8 cellular contexts compared by ENCODE assay signal in the genomic region with DNA sequence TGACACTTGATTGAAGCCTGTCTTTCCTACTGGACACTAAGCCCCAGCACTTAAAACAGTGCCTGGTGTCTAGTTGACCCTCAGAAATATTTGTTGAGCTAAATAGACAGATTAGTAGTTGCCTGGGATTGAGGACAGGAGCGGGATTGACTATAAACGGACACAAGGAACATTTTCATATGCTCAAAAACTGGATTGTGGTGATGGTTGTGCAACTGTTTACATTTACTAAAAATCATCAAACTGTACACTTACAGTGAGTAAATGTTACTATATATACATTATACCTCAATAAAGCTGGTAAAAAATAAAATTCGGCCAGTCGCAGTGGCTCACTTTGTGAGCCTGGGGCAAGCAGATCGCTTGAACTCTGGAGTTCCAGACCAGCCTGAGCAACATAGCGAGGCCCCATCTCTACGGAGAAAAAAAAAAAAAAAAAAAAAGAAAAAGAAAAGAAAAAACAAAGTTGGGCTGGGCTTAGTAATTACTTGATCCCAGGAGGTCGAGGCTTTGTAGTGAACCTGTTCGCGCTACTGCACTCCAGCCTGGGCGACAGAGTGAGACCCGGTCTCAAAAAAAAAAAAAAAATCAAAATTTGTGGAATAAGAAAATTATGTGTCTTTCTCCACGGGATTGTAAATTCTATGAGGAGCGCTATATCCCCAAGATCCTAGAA. TPM values are rescaled to one million over a fixed set of nuclear protein-coding genes. Genes with fewer than 3 reads are reported as not detected.
DNase-seq lines count a peak whose midpoint lies in the region; ATAC-seq and TF ChIP-seq lines count a peak whose summit lies in the region.

No MANE protein-coding gene starts in this region.

- in situ Hi-C loops in mammary epithelial cell (cut with MboI; ENCODE audit: low sequenced_read_pairs in 2 of 2), result no loop called here

- 52% methylated on average over 5 of the region's 14 CpGs for WGBS in mammary epithelial cell (ENCODE audit: low coverage, missing lambda C conversion rate)

- H3K4me3 ChIP-seq in GM06990 (replicated peaks; ENCODE audit: low read depth, low read length) (peak overlapping the region; percentile 65), mammary epithelial cell (replicated peaks in 1 of 3; ENCODE audit: insufficient read depth in 1 of 3, low read depth in 2 of 3, low read length in 3 of 3) (peak overlapping the region; percentile 47 to 76 (median 61))

- BruUV-seq in mammary epithelial cell (replicated peaks; lab: Mats Ljungman, UMichigan), result TSS peak; percentile 83

- peaks cover 25 to 50% (median 42%) of the 10 kb centered on the region in 4 donors for H3K4me1 Mint-ChIP-seq in naive thymus-derived CD8-positive, alpha-beta T cell

- H3K36me3 Mint-ChIP-seq in naive thymus-derived CD8-positive, alpha-beta T cell, result peaks cover 0 to 4% (median 0%) of the 10 kb centered on the region in 3 donors

- H3K4me2 ChIP-seq in mammary epithelial cell (ENCODE audit: insufficient read depth, low read depth, low read length), result peak overlapping the region; percentile 79

- peak overlapping the region; percentile 52 for H3K27ac ChIP-seq in mammary epithelial cell (ENCODE audit: insufficient read depth, low read depth, low read length)

- ATAC-seq in HG03159 (IDR thresholded peaks at IDR 0.05; ENCODE audit: unreplicated experiment), result peak; percentile 4
- peak; percentile 12 to 19 for ATAC-seq in naive thymus-derived CD8-positive, alpha-beta T cell
- no peak for ATAC-seq in HG02938 (IDR thresholded peaks at IDR 0.05; ENCODE audit: unreplicated experiment)
- no peak for ATAC-seq in HG03469 (IDR thresholded peaks at IDR 0.05; ENCODE audit: unreplicated experiment)

- H3K9ac ChIP-seq in mammary epithelial cell (ENCODE audit: insufficient read depth, low read length), result peak overlapping the region; percentile 71

- dilution Hi-C loops in mammary epithelial cell (cut with HindIII; ENCODE audit: low sequenced_read_pairs), result no loop called here

- POLR2A ChIA-PET in naive thymus-derived CD8-positive, alpha-beta T cell (lab: Charles Lee), result interaction anchor here (0.6 to 4.8 kb wide), 13 partner anchors 8 to 1285 kb away, joined by 3 to 29 read pairs (median 4); a partner anchor contains a TSS

- peak overlapping the region; percentile 91 to 97 (median 94) for H3K27ac Mint-ChIP-seq in naive thymus-derived CD8-positive, alpha-beta T cell

- peaks cover 22% of the 10 kb centered on the region for H3K4me1 ChIP-seq in mammary epithelial cell (ENCODE audit: insufficient read depth, low read length)

- peak overlapping the region; percentile 70 for H2AFZ ChIP-seq in mammary epithelial cell (ENCODE audit: low read depth, low read length)

- no peaks in the 10 kb centered on the region for H3K9me3 Mint-ChIP-seq in naive thymus-derived CD8-positive, alpha-beta T cell

- CTCF ChIA-PET in mammary epithelial cell (lab: Charles Lee; ENCODE audit: low non-redundant PET), result no interaction called here

- no peaks in the 10 kb centered on the region for H4K20me1 ChIP-seq in mammary epithelial cell (ENCODE audit: insufficient read depth, low read length)

- no peak for DNase-seq in GM06990 (ENCODE audit: extremely low read depth, insufficient read length)
- no peak for DNase-seq in mammary epithelial cell
- no peak for DNase-seq in naive thymus-derived CD8-positive, alpha-beta T cell
- DNase-seq in GM03348 (ENCODE audit: low spot score), result no peak
- no peak for DNase-seq in SK-N-DZ (ENCODE audit: low spot score)

- H3K9me3 ChIP-seq in mammary epithelial cell (replicated peaks; ENCODE audit: insufficient read depth, low read length), result no peaks in the 10 kb centered on the region

- peaks cover 40% of the 10 kb centered on the region for H3K79me2 ChIP-seq in mammary epithelial cell (ENCODE audit: insufficient read depth, low read length)

- no peak for TF ChIP-seq CTCF in GM06990 (IDR thresholded peaks at IDR 0.05; ENCODE audit: insufficient read depth, low read length, poor library complexity, severe bottlenecking)
- no peak for TF ChIP-seq CTCF in mammary epithelial cell (conservative IDR thresholded peaks at IDR 0.05 in 1 of 2, IDR thresholded peaks at IDR 0.05 in 1 of 2; ENCODE audit: extremely low read depth in 1 of 2, insufficient read depth in 1 of 2, low read depth in 1 of 2, low read length in 2 of 2)

- H3K36me3 ChIP-seq in GM06990 (ENCODE audit: control insufficient read depth, insufficient read depth, low read length), result peaks cover 3% of the 10 kb centered on the region; the same call in 1 of the 2 replicates
- H3K36me3 ChIP-seq in mammary epithelial cell (ENCODE audit: insufficient read depth, low read length), result no peaks in the 10 kb centered on the region

- intact Hi-C loops in mammary epithelial cell (cut with micrococcal nuclease), result loop anchor here (1.0 kb wide), 1 partner anchor 15 kb away; no protein-coding TSS in a partner anchor

- H3K4me3 Mint-ChIP-seq in naive thymus-derived CD8-positive, alpha-beta T cell, result peak overlapping the region; percentile 85 to 97 (median 94)

- H3K27me3 Mint-ChIP-seq in naive thymus-derived CD8-positive, alpha-beta T cell, result no peaks in the 10 kb centered on the region

- no peaks in the 10 kb centered on the region for H3K27me3 ChIP-seq in GM06990 (replicated peaks; ENCODE audit: control insufficient read depth, insufficient read depth, low read length)
- no peaks in the 10 kb centered on the region for H3K27me3 ChIP-seq in mammary epithelial cell (ENCODE audit: insufficient read depth, low read length)

RNA-seq across cellular contexts. Expression of a gene that starts 0.6 kb away (rescaled TPM):
- total RNA-seq in mammary epithelial cell, result 100 to 1,000 TPM in 1 of 2 donors, 10 to 100 TPM in 1; 47.8 to 101 TPM
- 82.3 TPM for polyA plus RNA-seq in mammary epithelial cell
- polyA minus RNA-seq in mammary epithelial cell, result 178 TPM
- total RNA-seq in naive thymus-derived CD8-positive, alpha-beta T cell, result 10 to 100 TPM; 52.0 to 52.2 TPM
- polyA plus RNA-seq in naive thymus-derived CD8-positive, alpha-beta T cell, result 10 to 100 TPM; 40.1 to 46.3 (median 42.3) TPM
- 21.2 and 24.0 TPM in 2 replicates for polyA plus RNA-seq in SK-N-DZ (2014; cell fraction: cytosol; rRNA removed)
- 21.9 and 30.6 TPM in 2 replicates for polyA plus RNA-seq in SK-N-DZ (2014; cell fraction: nucleus; rRNA removed)

RNA-seq across cellular contexts. Expression of a gene that starts 17.3 kb away (rescaled TPM):
- 1 to 10 TPM; 5.4 to 6.5 TPM for total RNA-seq in mammary epithelial cell
- polyA plus RNA-seq in mammary epithelial cell, result 3.9 TPM
- polyA minus RNA-seq in mammary epithelial cell, result not detected
- 1 to 10 TPM; 1.2 to 1.6 TPM for total RNA-seq in naive thymus-derived CD8-positive, alpha-beta T cell
- 1 to 10 TPM; 1.4 to 3.4 (median 2.5) TPM for polyA plus RNA-seq in naive thymus-derived CD8-positive, alpha-beta T cell
- polyA plus RNA-seq in SK-N-DZ (2014; cell fraction: cytosol; rRNA removed), result 47.9 and 55.2 TPM in 2 replicates
- 21.6 and 26.8 TPM in 2 replicates for polyA plus RNA-seq in SK-N-DZ (2014; cell fraction: nucleus; rRNA removed)

RNA-seq across cellular contexts. Expression of a gene that starts 56.2 kb away (rescaled TPM):
- total RNA-seq in mammary epithelial cell, result not detected
- polyA plus RNA-seq in mammary epithelial cell, result not detected
- polyA minus RNA-seq in mammary epithelial cell, result not detected
- not detected for total RNA-seq in naive thymus-derived CD8-positive, alpha-beta T cell
- polyA plus RNA-seq in naive thymus-derived CD8-positive, alpha-beta T cell, result under 1 TPM in 1 of 3 donors, not detected in 2; 0.19 TPM
- not detected in 2 replicates for polyA plus RNA-seq in SK-N-DZ (2014; cell fraction: cytosol; rRNA removed)
- polyA plus RNA-seq in SK-N-DZ (2014; cell fraction: nucleus; rRNA removed), result not detected in 2 replicates

Comparison
In these comparisons a context has a peak if more than half of its experiments do, and no peak if none do; other contexts are left out.
1. ATAC-seq: peak in HG03159 (single experiment) and naive thymus-derived CD8-positive, alpha-beta T cell (2 of 2); none in HG02938 (single experiment) and HG03469 (single experiment).